In the genomic region with DNA sequence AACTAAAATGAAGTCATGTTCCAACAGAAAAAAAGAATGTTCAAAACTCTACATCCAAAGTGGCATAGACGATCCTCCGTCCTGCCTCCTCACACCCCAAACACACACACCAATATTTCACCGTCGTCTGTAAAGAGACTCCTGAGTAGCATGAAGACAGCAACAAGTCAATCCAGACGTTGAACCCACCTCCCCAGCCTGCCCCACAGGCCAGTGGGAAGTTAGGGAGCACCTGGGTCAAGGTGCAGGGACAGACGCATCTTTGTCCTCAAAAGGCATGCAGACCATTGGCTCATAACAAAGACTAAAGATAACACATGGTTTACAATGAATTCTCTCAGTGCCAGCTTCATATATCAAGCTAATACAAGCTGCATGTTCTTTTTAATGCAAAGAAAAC, we compare ENCODE assay signal across 29 cellular contexts.
"Had no signal": no experiment of that assay in that cellular context is flagged by ENCODE, and none has a peak within 500 bp of the region (broad histone marks: within the 10 kb centered on the region; RNA-seq: fewer than 3 reads in every experiment).

No MANE protein-coding gene starts in this region.

- ATAC-seq: activated CD8-positive, alpha-beta T cell treated with anti-CD3 and anti-CD28 coated beads for 36 hours; activated naive CD4-positive, alpha-beta T cell treated with anti-CD3 and anti-CD28 coated beads, Interleukin-2, amount 50 U/mL, for 72 hours; activated T-cell treated with anti-CD3 and anti-CD28 coated beads, Interleukin-2, amount 50 U/mL, for 4 hours; activated T-cell treated with anti-CD3 and anti-CD28 coated beads, Interleukin-2, amount 50 U/mL, for 72 hours; activated T-helper 17 cell treated with anti-CD3 and anti-CD28 coated beads, Interleukin-2, amount 50 U/mL, for 72 hours; T-cell; T-helper 17 cell had no signal

- H3K4me1 ChIP-seq: adrenal gland, ascending aorta had no signal

- H3K27me3 ChIP-seq: ascending aorta, cardiac muscle cell had no signal

- H3K36me3 ChIP-seq: adrenal gland, ascending aorta, cardiac muscle cell had no signal

- DNase-seq: activated B cell treated with CpG ODN at 0.5 μM for 24 hours; activated CD4-positive, alpha-beta memory T cell treated with anti-CD3 and anti-CD28 coated beads for 36 hours; activated CD4-positive, alpha-beta T cell treated with anti-CD3 and anti-CD28 coated beads for 4 hours; activated CD4-positive, alpha-beta T cell treated with anti-CD3 and anti-CD28 coated beads, Interleukin-2, amount 10 ng/mL, durations not matched to agents 24 days and 14 days; activated CD4-positive, alpha-beta T cell treated with anti-CD3 and anti-CD28 coated beads, Interleukin-2, amount 50 U/mL, for 1 hour; activated CD4-positive, alpha-beta T cell treated with anti-CD3 and anti-CD28 coated beads, Interleukin-2, amount 50 U/mL, for 4 hours; activated CD4-positive, CD25-positive, alpha-beta regulatory T cell treated with anti-CD3 and anti-CD28 coated beads, Interleukin-2, amount 50 U/mL, for 72 hours; activated CD8-positive, alpha-beta memory T cell treated with anti-CD3 and anti-CD28 coated beads, Interleukin-2, amount 50 U/mL, for 4 hours; activated CD8-positive, alpha-beta T cell treated with anti-CD3 and anti-CD28 coated beads for 36 hours; activated gamma-delta T cell treated with Interleukin-2 at 50 U/mL for 16 hours; activated naive CD4-positive, alpha-beta T cell; activated naive CD4-positive, alpha-beta T cell treated with anti-CD3 and anti-CD28 coated beads for 36 hours; activated naive CD4-positive, alpha-beta T cell treated with anti-CD3 and anti-CD28 coated beads, Interleukin-2, amount 50 U/mL, for 16 hours; activated naive CD8-positive, alpha-beta T cell treated with anti-CD3 and anti-CD28 coated beads for 36 hours; activated T-cell treated with anti-CD3 and anti-CD28 coated beads for 4 hours; activated T-cell treated with anti-CD3 and anti-CD28 coated beads, Interleukin-2, amount 50 U/mL, for 1 hour; activated T-cell treated with anti-CD3 and anti-CD28 coated beads, Interleukin-2, amount 50 U/mL, for 4 hours; activated T-cell treated with anti-CD3 and anti-CD28 coated beads, Interleukin-2, amount 50 U/mL, for 72 hours; adrenal gland; amniotic stem cell; caudate nucleus; T-cell; T-helper 17 cell; T-helper 9 cell had no signal

- H3K4me3 ChIP-seq: adrenal gland, ascending aorta, cardiac muscle cell had no signal

- H3K27ac ChIP-seq: adrenal gland, ascending aorta, cardiac muscle cell, VCaP had no signal
